Comparison of ENCODE assay signal across 8 cellular contexts in genomic region chr12:95998611-95999300, GRCh38. TPM values are rescaled to one million over a fixed set of nuclear protein-coding genes. Genes with fewer than 3 reads are reported as not detected.
A peak's percentile ranks its signal among the peaks of the same experiment; 100 is the strongest.
DNase-seq lines count a peak whose midpoint lies in the region; ATAC-seq and TF ChIP-seq lines count a peak whose summit lies in the region.

No MANE protein-coding gene starts in this region.

- H3K36me3 Mint-ChIP-seq in effector memory CD8-positive, alpha-beta T cell (ENCODE audit: insufficient read depth), result peaks cover 32% of the 10 kb centered on the region

- H3K4me3 ChIP-seq in testis, result no peak overlapping the region

- no peaks in the 10 kb centered on the region for H3K27me3 Mint-ChIP-seq in effector memory CD8-positive, alpha-beta T cell

- no peak overlapping the region for H3K27ac ChIP-seq in testis

- H3K4me1 Mint-ChIP-seq in effector memory CD8-positive, alpha-beta T cell (ENCODE audit: low read depth in 2 of 2), result peaks cover 6 to 8% of the 10 kb centered on the region in 2 donors

- no peaks in the 10 kb centered on the region for H3K4me1 ChIP-seq in testis

- DNase-seq in COLO829 (ENCODE audit: low spot score), result peak; percentile 50
- peak; percentile 72 for DNase-seq in NCI-H2227 treated with DMSO at 0.1 percent for 48 hours (lab: John Stamatoyannopoulos, UW)
- peak; percentile 35 to 48 (median 41) for DNase-seq in effector memory CD8-positive, alpha-beta T cell
- DNase-seq in middle frontal gyrus (ENCODE audit: extremely low spot score, low spot score), result peak; percentile 9
- DNase-seq in testis, result peak; percentile 52

- ATAC-seq in GM19043 (IDR thresholded peaks at IDR 0.05; ENCODE audit: low read depth, unreplicated experiment) (peak; percentile 93), HG03108 (IDR thresholded peaks at IDR 0.05; ENCODE audit: unreplicated experiment) (peak; percentile 97)
- ATAC-seq in activated CD4-positive, CD25-positive, alpha-beta regulatory T cell treated with anti-CD3 and anti-CD28 coated beads, Interleukin-2, amount 50 U/mL, for 24 hours, result peak; percentile 83 to 93
- peak; percentile 99 for ATAC-seq in effector memory CD8-positive, alpha-beta T cell (replicated peaks)

- H3K4me3 Mint-ChIP-seq in effector memory CD8-positive, alpha-beta T cell, result no peak overlapping the region

- intact Hi-C loops in testis (cut with DNase I; ENCODE audit: low total_unique reads), result no loop called here

- TF ChIP-seq CTCF in testis (IDR thresholded peaks at IDR 0.05), result peak in 2 of 3 experiments; percentile 42 to 51

- no peaks in the 10 kb centered on the region for H3K9me3 Mint-ChIP-seq in effector memory CD8-positive, alpha-beta T cell

- H3K36me3 ChIP-seq in testis (ENCODE audit: low read depth, missing control alignments), result no peaks in the 10 kb centered on the region

- 31 to 40% methylated on average over 7 of the region's 7 CpGs for WGBS in testis, 2 donors

- H3K9me3 ChIP-seq in testis, result no peaks in the 10 kb centered on the region

- no peaks in the 10 kb centered on the region for H3K27me3 ChIP-seq in testis

- no peak for TF ChIP-seq POLR2A in testis (IDR thresholded peaks at IDR 0.05)

- H3K27ac Mint-ChIP-seq in effector memory CD8-positive, alpha-beta T cell, result peak overlapping the region; percentile 5

RNA-seq across cellular contexts. Expression of gene HAL, which starts 2.6 kb away (rescaled TPM):
- total RNA-seq in testis, result under 1 TPM; 0.39 to 0.74 TPM
- 0.37 TPM for polyA plus RNA-seq in testis (ENCODE audit: insufficient read depth, low read depth, low replicate concordance)

RNA-seq across cellular contexts. Expression of gene LTA4H, which starts 36.6 kb away (rescaled TPM):
- total RNA-seq in testis, result 10 to 100 TPM; 41.5 to 44.4 TPM
- polyA plus RNA-seq in testis (ENCODE audit: insufficient read depth, low read depth, low replicate concordance), result 62.5 TPM

RNA-seq across cellular contexts. Expression of gene AMDHD1, which starts 55.6 kb away (rescaled TPM):
- total RNA-seq in testis, result 1 to 10 TPM; 2.0 to 4.0 TPM
- polyA plus RNA-seq in testis (ENCODE audit: insufficient read depth, low read depth, low replicate concordance), result 0.67 TPM

RNA-seq across cellular contexts. Expression of gene CCDC38, which starts 56.3 kb away (rescaled TPM):
- total RNA-seq in testis, result 10 to 100 TPM in 1 of 2 donors, 1 to 10 TPM in 1; 7.7 to 25.8 TPM
- polyA plus RNA-seq in testis (ENCODE audit: insufficient read depth, low read depth, low replicate concordance), result 31.8 TPM

Comparison
In these comparisons a context has a peak if more than half of its experiments do, and no peak if none do; other contexts are left out.
1. DNase-seq: peak in every context shown above with its lines; median percentile 72 in NCI-H2227 treated with DMSO at 0.1 percent for 48 hours; 52 in testis; 50 in COLO829; 41 in effector memory CD8-positive, alpha-beta T cell; 9 in middle frontal gyrus.